23 cellular contexts compared by ENCODE assay signal in the genomic region with DNA sequence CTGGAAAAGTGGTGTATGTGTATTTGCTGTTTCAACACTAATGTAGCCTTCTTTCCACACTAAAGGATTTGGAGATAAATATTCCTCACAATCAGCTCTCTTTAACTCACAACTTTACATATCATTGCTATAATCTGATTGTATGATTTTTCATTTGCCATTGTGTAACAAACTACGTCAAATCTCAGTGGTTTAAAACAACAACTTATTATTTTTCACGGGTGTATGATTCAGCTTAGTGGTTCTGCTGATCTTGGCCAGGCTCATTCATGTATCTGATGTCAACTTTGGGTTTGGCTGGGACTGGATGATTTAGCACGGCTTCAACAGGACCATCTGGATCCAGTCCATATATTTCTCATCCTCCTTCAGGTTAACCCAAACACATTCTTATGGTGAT.
"Had no signal": no experiment of that assay in that cellular context is flagged by ENCODE, and none has a peak within 500 bp of the region (broad histone marks: within the 10 kb centered on the region; RNA-seq: fewer than 3 reads in every experiment).

No MANE protein-coding gene starts in this region.

- ATAC-seq: activated CD4-positive, alpha-beta T cell treated with anti-CD3 and anti-CD28 coated beads for 36 hours; activated T-helper 17 cell treated with anti-CD3 and anti-CD28 coated beads, Interleukin-2, amount 50 U/mL, for 72 hours; esophagus mucosa; foreskin keratinocyte; left lobe of liver; lower lobe of right lung; naive thymus-derived CD4-positive, alpha-beta T cell; right lobe of liver; stimulated activated memory B cell treated with anti-CD40 and anti-IgM and Interleukin-4, amounts not matched to agents 10 μg/mL and 1 μg/mL and 100 μg/mL, for 72 hours had no signal

- DNase-seq: activated B cell treated with CpG ODN at 0.5 μM for 24 hours; activated CD4-positive, alpha-beta T cell treated with anti-CD3 and anti-CD28 coated beads for 36 hours; activated CD4-positive, alpha-beta T cell treated with anti-CD3 and anti-CD28 coated beads, Interleukin-2, amount 50 U/mL, for 4 hours; activated CD8-positive, alpha-beta memory T cell treated with anti-CD3 and anti-CD28 coated beads for 24 hours; activated CD8-positive, alpha-beta memory T cell treated with anti-CD3 and anti-CD28 coated beads, Interleukin-2, amount 50 U/mL, for 4 hours; activated naive CD4-positive, alpha-beta T cell; activated T-cell treated with anti-CD3 and anti-CD28 coated beads, Interleukin-2, amount 50 U/mL, for 24 hours; adrenal gland; effector memory CD4-positive, alpha-beta T cell; foreskin keratinocyte; lower lobe of right lung; naive thymus-derived CD4-positive, alpha-beta T cell; occipital lobe; right lobe of liver; small intestine; stimulated activated CD4-positive, alpha-beta T cell treated with anti-CD3 and anti-CD28 coated beads, Interleukin-2, amount 100 ng/mL, for 24 hours; testis; trophoblast cell; uterus had no signal

- H3K4me3 ChIP-seq: adrenal gland, lower lobe of right lung, right lobe of liver, testis, uterus had no signal
